11 cellular contexts compared by ENCODE assay signal in genomic region chr19:35088514-35088913, GRCh38. TPM values are rescaled to one million over a fixed set of nuclear protein-coding genes. Genes with fewer than 3 reads are reported as not detected.
DNase-seq lines count a peak whose midpoint lies in the region; ATAC-seq and TF ChIP-seq lines count a peak whose summit lies in the region.
"Had no signal": no experiment of that assay in that cellular context is flagged by ENCODE, and none has a peak within 500 bp of the region (broad histone marks: within the 10 kb centered on the region; RNA-seq: fewer than 3 reads in every experiment).

No MANE protein-coding gene starts in this region.

- ATAC-seq in GM18502 (IDR thresholded peaks at IDR 0.05; ENCODE audit: poor library complexity, unreplicated experiment), result no peak
- ATAC-seq in GM19452 (IDR thresholded peaks at IDR 0.05; ENCODE audit: unreplicated experiment), result no peak
- ATAC-seq: pancreas had no signal

- 0 out of 2 replicates have a peak, but pooled peaks cover under 1% of the 10 kb centered on the region for H3K27me3 ChIP-seq in SJCRH30
- H3K27me3 ChIP-seq: cardiac muscle cell, pancreas had no signal

- H3K4me3 ChIP-seq in SJCRH30 (no peak overlapping the region), fibroblast of mammary gland (ENCODE audit: control insufficient read depth, low read depth, low read length) (no peak overlapping the region), retinal pigment epithelial cell (ENCODE audit: low read length) (no peak overlapping the region)
- H3K4me3 ChIP-seq: cardiac muscle cell, pancreas had no signal

- no peaks in the 10 kb centered on the region for H3K9me3 ChIP-seq in SJCRH30 (replicated peaks)
- H3K9me3 ChIP-seq: pancreas had no signal

- peaks cover 9% of the 10 kb centered on the region; the same call in 1 of the 2 replicates for H3K4me1 ChIP-seq in SJCRH30
- H3K4me1 ChIP-seq: pancreas had no signal

- DNase-seq in GM04504 (ENCODE audit: low read depth) (peak; percentile 72), SJCRH30 (peak; percentile 60 to 73), fibroblast of mammary gland (ENCODE audit: low read depth) (peak; percentile 68), retinal pigment epithelial cell (ENCODE audit: low read depth) (no peak), RPMI8226 (no peak), NOMO-1 (lab: John Stamatoyannopoulos, UW; ENCODE audit: unreplicated experiment in 2 of 2) (no peak)
- DNase-seq: MV-4-11, pancreas had no signal

- no peaks in the 10 kb centered on the region for H3K36me3 ChIP-seq in SJCRH30
- H3K36me3 ChIP-seq: cardiac muscle cell, pancreas had no signal

- H3K27ac ChIP-seq in SJCRH30, result peak overlapping the region; percentile 7; the same call in 1 of the 2 replicates
- H3K27ac ChIP-seq: cardiac muscle cell, pancreas had no signal

- no peak for TF ChIP-seq CTCF in fibroblast of mammary gland (conservative IDR thresholded peaks at IDR 0.05; ENCODE audit: control insufficient read depth, insufficient read depth, low read depth, low read length)
- peak; percentile 0 for TF ChIP-seq CTCF in retinal pigment epithelial cell (conservative IDR thresholded peaks at IDR 0.05; ENCODE audit: low read depth, low read length)

RNA-seq across cellular contexts. Expression of gene FXYD3, which starts 27.1 kb away (rescaled TPM):
- total RNA-seq in SJCRH30 (2014; rRNA removed; shearing (Covaris generic)), result not detected in 2 replicates
- total RNA-seq: cardiac muscle cell had no signal

RNA-seq across cellular contexts. Expression of gene LGI4, which starts 46.3 kb away (rescaled TPM):
- total RNA-seq in SJCRH30 (2014; rRNA removed; shearing (Covaris generic)), result not detected in 2 replicates

RNA-seq across cellular contexts. Expression of gene HPN, which starts 47.0 kb away (rescaled TPM):
- total RNA-seq in SJCRH30 (2014; rRNA removed; shearing (Covaris generic)), result not detected in 2 replicates

RNA-seq across cellular contexts. Expression of gene FXYD1, which starts 50.1 kb away (rescaled TPM):
- not detected in 2 replicates for total RNA-seq in SJCRH30 (2014; rRNA removed; shearing (Covaris generic))

RNA-seq across cellular contexts. Expression of gene FXYD7, which starts 54.5 kb away (rescaled TPM):
- not detected in 2 replicates for total RNA-seq in SJCRH30 (2014; rRNA removed; shearing (Covaris generic))

Comparison
In these comparisons a context has a peak if more than half of its experiments do, and no peak if none do; other contexts are left out.
1. DNase-seq: peak in GM04504 (single experiment), SJCRH30 (2 of 2) and fibroblast of mammary gland (single experiment); none in retinal pigment epithelial cell (single experiment), RPMI8226 (single experiment) and NOMO-1 (0 of 2).